Comparison of ENCODE assay signal across 1 cellular context in genomic region chr19:2055871-2056809, GRCh38.
TF ChIP-seq lines count a peak whose summit lies in the region.

No MANE protein-coding gene starts in this region.

TF ChIP-seq in K562, 482 proteins besides CTCF, POLR2A, EP300 and RAD21 (continued from another document and continues in another):
- TF ChIP-seq MAX (CRISPR knock-in tag; IDR thresholded peaks at IDR 0.05) (0 out of 2 replicates have a peak, but pooled peaks have one; percentile 5), CUX1 (CRISPR knock-in tag; IDR thresholded peaks at IDR 0.05) (0 out of 2 replicates have a peak, but pooled peaks have one; percentile 39), BHLHE40 (IDR thresholded peaks at IDR 0.05; ENCODE audit: low read length) (0 out of 2 replicates have a peak, but pooled peaks have one; percentile 20), UBTF (IDR thresholded peaks at IDR 0.05; ENCODE audit: borderline replicate concordance in 1 of 2, low read depth in 2 of 2, low read length in 2 of 2) (peak in 1 of 2 experiments; percentile 34; a peak in 1 of 4 replicates), ARNT (IDR thresholded peaks at IDR 0.05) (peak in 1 of 2 experiments; percentile 62; a peak in 1 of 4 replicates), ZBTB26 (CRISPR knock-in tag; IDR thresholded peaks at IDR 0.05) (peak; percentile 60; the same call in 1 of the 2 replicates), ARID3B (CRISPR knock-in tag; IDR thresholded peaks at IDR 0.05; ENCODE audit: borderline replicate concordance) (no peak), TAF1 (IDR thresholded peaks at IDR 0.05; ENCODE audit: control insufficient read depth, extremely low read depth, insufficient read depth, low read length, severe bottlenecking) (peak; percentile 56), ETV5 (CRISPR knock-in tag; IDR thresholded peaks at IDR 0.05; ENCODE audit: low read depth) (peak; percentile 62; the same call in 1 of the 2 replicates), CREB3L1 (IDR thresholded peaks at IDR 0.05; ENCODE audit: borderline replicate concordance, low read depth) (0 out of 2 replicates have a peak, but pooled peaks have one; percentile 19), ZEB2 (IDR thresholded peaks at IDR 0.05) (peak; percentile 56; the same call in 1 of the 2 replicates), RFX1 (IDR thresholded peaks at IDR 0.05) (no peak), SFPQ (IDR thresholded peaks at IDR 0.05; ENCODE audit: low read depth, low read length) (no peak), TRIM24 (IDR thresholded peaks at IDR 0.05) (peak; percentile 29 to 37; a peak in 2 of 4 replicates), DPF2 (IDR thresholded peaks at IDR 0.05) (peak; percentile 71), MGA (IDR thresholded peaks at IDR 0.05) (no peak), ATF4 (CRISPR knock-in tag; IDR thresholded peaks at IDR 0.05) (0 out of 2 replicates have a peak, but pooled peaks have one; percentile 6), TBL1XR1 (IDR thresholded peaks at IDR 0.05; ENCODE audit: low read length in 2 of 2) (peak in 1 of 2 experiments; percentile 30; a peak in 1 of 4 replicates), POLR2G (IDR thresholded peaks at IDR 0.05; ENCODE audit: low read depth, low read length) (peak; percentile 87), TEAD1 (CRISPR knock-in tag; IDR thresholded peaks at IDR 0.05) (0 out of 4 replicates have a peak, but pooled peaks of 1 of the 2 experiments have one; percentile 26)
